ENCODE assay signal across 14 cellular contexts in genomic region chr12:29750131-29750927, GRCh38. TPM values are rescaled to one million over a fixed set of nuclear protein-coding genes. Genes with fewer than 3 reads are reported as not detected.
DNase-seq lines count a peak whose midpoint lies in the region; ATAC-seq and TF ChIP-seq lines count a peak whose summit lies in the region.
"Had no signal": no experiment of that assay in that cellular context is flagged by ENCODE, and none has a peak within 500 bp of the region (broad histone marks: within the 10 kb centered on the region; RNA-seq: fewer than 3 reads in every experiment).

No MANE protein-coding gene starts in this region.

- H3K4me1 ChIP-seq in CD8-positive, alpha-beta T cell (ENCODE audit: insufficient read depth, low read length) = no peaks in the 10 kb centered on the region
- H3K4me1 ChIP-seq in tibial artery = peaks cover 0 to 11% (median 1%) of the 10 kb centered on the region in 4 donors

- POLR2A ChIA-PET in CD8-positive, alpha-beta T cell (lab: Charles Lee) = no interaction called here

- intact Hi-C loops in CD8-positive, alpha-beta T cell (cut with DNase I, micrococcal nuclease) = no loop called here
- intact Hi-C loops in tibial artery (cut with DNase I; ENCODE audit: low total_unique reads) = no loop called here

- H3K36me3 Mint-ChIP-seq in activated naive CD8-positive, alpha-beta T cell treated with anti-CD3 and anti-CD28 coated beads, Interleukin-2, amount 50 U/mL, for 24 hours (ENCODE audit: low read depth) = no peaks in the 10 kb centered on the region
- no peaks in the 10 kb centered on the region for H3K36me3 Mint-ChIP-seq in activated naive CD8-positive, alpha-beta T cell treated with anti-CD3 and anti-CD28 coated beads for 36 hours
- H3K36me3 Mint-ChIP-seq in CD8-positive, alpha-beta T cell = no peaks in the 10 kb centered on the region

- no peaks in the 10 kb centered on the region for H3K9me3 ChIP-seq in CD8-positive, alpha-beta T cell (ENCODE audit: low read length)
- H3K9me3 ChIP-seq in tibial artery = no peaks in the 10 kb centered on the region

- CTCF ChIA-PET in CD8-positive, alpha-beta T cell (lab: Charles Lee) = no interaction called here

- H3K4me3 ChIP-seq in CD8-positive, alpha-beta T cell (ENCODE audit: low read depth, low read length) = no peak overlapping the region
- H3K4me3 ChIP-seq in tibial artery = no peak overlapping the region
- H3K4me3 ChIP-seq: skin epidermis had no signal

- H3K9me3 Mint-ChIP-seq in activated naive CD8-positive, alpha-beta T cell treated with anti-CD3 and anti-CD28 coated beads, Interleukin-2, amount 50 U/mL, for 24 hours = peaks cover 3% of the 10 kb centered on the region
- no peaks in the 10 kb centered on the region for H3K9me3 Mint-ChIP-seq in activated naive CD8-positive, alpha-beta T cell treated with anti-CD3 and anti-CD28 coated beads for 36 hours
- no peaks in the 10 kb centered on the region for H3K9me3 Mint-ChIP-seq in CD8-positive, alpha-beta T cell

- H3K27me3 ChIP-seq in CD8-positive, alpha-beta T cell (ENCODE audit: insufficient read depth, low read length) = no peaks in the 10 kb centered on the region
- H3K27me3 ChIP-seq in tibial artery = no peaks in the 10 kb centered on the region

- H3K27me3 Mint-ChIP-seq in activated naive CD8-positive, alpha-beta T cell treated with anti-CD3 and anti-CD28 coated beads, Interleukin-2, amount 50 U/mL, for 24 hours = no peaks in the 10 kb centered on the region
- no peaks in the 10 kb centered on the region for H3K27me3 Mint-ChIP-seq in activated naive CD8-positive, alpha-beta T cell treated with anti-CD3 and anti-CD28 coated beads for 36 hours
- H3K27me3 Mint-ChIP-seq in CD8-positive, alpha-beta T cell (ENCODE audit: low read depth) = peaks cover 3% of the 10 kb centered on the region

- no peak overlapping the region for H3K27ac ChIP-seq in CD8-positive, alpha-beta T cell (ENCODE audit: low read depth, low read length)
- no peak overlapping the region for H3K27ac ChIP-seq in tibial artery
- H3K27ac ChIP-seq: HL-60, skin epidermis had no signal

- H3K4me1 Mint-ChIP-seq in activated naive CD8-positive, alpha-beta T cell treated with anti-CD3 and anti-CD28 coated beads, Interleukin-2, amount 50 U/mL, for 24 hours = no peaks in the 10 kb centered on the region
- H3K4me1 Mint-ChIP-seq in activated naive CD8-positive, alpha-beta T cell treated with anti-CD3 and anti-CD28 coated beads for 36 hours = no peaks in the 10 kb centered on the region
- no peaks in the 10 kb centered on the region for H3K4me1 Mint-ChIP-seq in CD8-positive, alpha-beta T cell (ENCODE audit: low read depth)

- H3K4me3 Mint-ChIP-seq in activated naive CD8-positive, alpha-beta T cell treated with anti-CD3 and anti-CD28 coated beads, Interleukin-2, amount 50 U/mL, for 24 hours = no peak overlapping the region
- H3K4me3 Mint-ChIP-seq in activated naive CD8-positive, alpha-beta T cell treated with anti-CD3 and anti-CD28 coated beads for 36 hours = no peak overlapping the region
- no peak overlapping the region for H3K4me3 Mint-ChIP-seq in CD8-positive, alpha-beta T cell

- no peak for TF ChIP-seq CTCF in CD8-positive, alpha-beta T cell (IDR thresholded peaks at IDR 0.05)
- no peak for TF ChIP-seq CTCF in tibial artery (IDR thresholded peaks at IDR 0.05)

- no peak overlapping the region for H3K27ac Mint-ChIP-seq in activated naive CD8-positive, alpha-beta T cell treated with anti-CD3 and anti-CD28 coated beads, Interleukin-2, amount 50 U/mL, for 24 hours
- no peak overlapping the region for H3K27ac Mint-ChIP-seq in activated naive CD8-positive, alpha-beta T cell treated with anti-CD3 and anti-CD28 coated beads for 36 hours
- H3K27ac Mint-ChIP-seq in CD8-positive, alpha-beta T cell = no peak overlapping the region

- ATAC-seq in activated naive CD8-positive, alpha-beta T cell treated with anti-CD3 and anti-CD28 coated beads, Interleukin-2, amount 50 U/mL, for 24 hours = peak; percentile 36
- ATAC-seq in HG02623 (IDR thresholded peaks at IDR 0.05; ENCODE audit: unreplicated experiment) = peak; percentile 88
- ATAC-seq in HG03469 (IDR thresholded peaks at IDR 0.05; ENCODE audit: unreplicated experiment) = peak; percentile 91
- ATAC-seq in CD8-positive, alpha-beta T cell = no peak

- no peak for DNase-seq in activated naive CD8-positive, alpha-beta T cell treated with anti-CD3 and anti-CD28 coated beads, Interleukin-2, amount 50 U/mL, for 24 hours
- no peak for DNase-seq in activated naive CD8-positive, alpha-beta T cell treated with anti-CD3 and anti-CD28 coated beads for 36 hours
- DNase-seq in OCI-M2 (lab: John Stamatoyannopoulos, UW; ENCODE audit: unreplicated experiment) (no peak), NOMO-1 (lab: John Stamatoyannopoulos, UW; ENCODE audit: unreplicated experiment in 2 of 2) (no peak), tibial artery (no peak)
- DNase-seq in CD8-positive, alpha-beta T cell = no peak
- DNase-seq: 8988T; activated naive CD4-positive, alpha-beta T cell treated with anti-CD3 and anti-CD28 coated beads, Interleukin-2, amount 50 U/mL, for 16 hours; NCI-H1417 treated with DMSO at 0.1 percent for 48 hours; stimulated activated CD8-positive, alpha-beta memory T cell treated with anti-CD3 and anti-CD28 coated beads, Interleukin-4, amount 100 ng/mL, for 48 hours had no signal

- no peaks in the 10 kb centered on the region for H3K36me3 ChIP-seq in CD8-positive, alpha-beta T cell (ENCODE audit: insufficient read depth, low read length)
- H3K36me3 ChIP-seq in tibial artery = peaks cover 41 to 60% (median 46%) of the 10 kb centered on the region in 3 donors

RNA-seq across cellular contexts. Expression of gene TMTC1, which starts 33.4 kb away (rescaled TPM):
- total RNA-seq in activated naive CD8-positive, alpha-beta T cell treated with anti-CD3 and anti-CD28 coated beads for 36 hours = not detected
- total RNA-seq in CD8-positive, alpha-beta T cell = not detected
